Comparison of ENCODE assay signal across 16 cellular contexts in the genomic region with DNA sequence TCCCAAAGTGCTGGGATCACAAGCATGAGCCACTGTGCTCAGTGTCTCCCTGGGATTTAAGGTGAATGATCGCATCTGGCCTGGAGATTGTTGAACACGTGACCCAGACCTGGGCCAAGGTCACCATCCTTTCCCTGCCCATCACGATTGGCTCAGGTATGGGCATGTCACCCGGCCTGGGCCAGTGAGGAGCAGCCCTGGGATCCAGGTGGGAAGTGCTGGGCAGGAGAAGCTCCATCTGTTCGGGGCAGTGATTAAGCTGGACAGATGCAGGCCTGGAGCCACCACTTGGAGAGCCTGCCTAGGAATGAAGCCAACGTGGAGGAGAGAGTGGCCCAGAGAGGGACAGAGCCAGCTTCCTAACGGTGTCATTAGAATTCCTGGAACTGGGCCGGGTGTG. TPM values are rescaled to one million over a fixed set of nuclear protein-coding genes. Genes with fewer than 3 reads are reported as not detected.
DNase-seq lines count a peak whose midpoint lies in the region; ATAC-seq, FAIRE-seq and TF ChIP-seq lines count a peak whose summit lies in the region.
"Had no signal": no experiment of that assay in that cellular context is flagged by ENCODE, and none has a peak within 500 bp of the region (broad histone marks: within the 10 kb centered on the region; RNA-seq: fewer than 3 reads in every experiment).

No MANE protein-coding gene starts in this region.

- POLR2A ChIA-PET in T-cell (lab: Charles Lee), result no interaction called here

- H3K9me3 ChIP-seq in upper lobe of right lung, result no peaks in the 10 kb centered on the region
- no peaks in the 10 kb centered on the region for H3K9me3 ChIP-seq in small intestine (ENCODE audit: control insufficient read depth, low read depth)
- peaks cover 7% of the 10 kb centered on the region for H3K9me3 ChIP-seq in psoas muscle
- H3K9me3 ChIP-seq: BE2C had no signal

- no peaks in the 10 kb centered on the region for H3K27me3 Mint-ChIP-seq in activated naive CD8-positive, alpha-beta T cell
- H3K27me3 Mint-ChIP-seq in activated naive CD8-positive, alpha-beta T cell treated with anti-CD3 and anti-CD28 coated beads, Interleukin-2, amount 50 U/mL, for 24 hours, result no peaks in the 10 kb centered on the region
- no peaks in the 10 kb centered on the region for H3K27me3 Mint-ChIP-seq in T-cell

- peak overlapping the region; percentile 98 for H3K27ac Mint-ChIP-seq in activated naive CD8-positive, alpha-beta T cell
- no peak overlapping the region for H3K27ac Mint-ChIP-seq in activated naive CD8-positive, alpha-beta T cell treated with anti-CD3 and anti-CD28 coated beads, Interleukin-2, amount 50 U/mL, for 24 hours
- H3K27ac Mint-ChIP-seq in T-cell, result peak overlapping the region; percentile 94 to 98

- DNase-seq in activated naive CD8-positive, alpha-beta T cell treated with anti-CD3 and anti-CD28 coated beads, Interleukin-2, amount 50 U/mL, for 24 hours, result no peak
- no peak for DNase-seq in T-cell
- DNase-seq in erythroblast (lab: John Stamatoyannopoulos, UW), result no peak
- DNase-seq in upper lobe of right lung, result no peak
- DNase-seq in small intestine, result no peak
- no peak for DNase-seq in psoas muscle
- DNase-seq: BE2C, COR-L47, DMS53, GM23248, NCI-H1417 treated with DMSO at 0.1 percent for 48 hours, NCI-H2029, NCI-H510A, SHP77 had no signal

- peak; percentile 17 for TF ChIP-seq POLR2A in erythroblast (IDR thresholded peaks at IDR 0.05; ENCODE audit: low read length)

- no peak for TF ChIP-seq CTCF in upper lobe of right lung (IDR thresholded peaks at IDR 0.05)
- TF ChIP-seq CTCF in psoas muscle (IDR thresholded peaks at IDR 0.05), result no peak

- H3K36me3 Mint-ChIP-seq in activated naive CD8-positive, alpha-beta T cell, result peaks cover 19% of the 10 kb centered on the region
- peaks cover 35% of the 10 kb centered on the region for H3K36me3 Mint-ChIP-seq in activated naive CD8-positive, alpha-beta T cell treated with anti-CD3 and anti-CD28 coated beads, Interleukin-2, amount 50 U/mL, for 24 hours (ENCODE audit: low read depth)
- peaks cover 33% of the 10 kb centered on the region for H3K36me3 Mint-ChIP-seq in T-cell

- H3K4me3 ChIP-seq in upper lobe of right lung (no peak overlapping the region), small intestine (ENCODE audit: low read depth in 1 of 2, low read length in 2 of 2) (no peak overlapping the region), psoas muscle (no peak overlapping the region)
- H3K4me3 ChIP-seq: GM23248 had no signal

- no peak overlapping the region for H3K27ac ChIP-seq in upper lobe of right lung
- H3K27ac ChIP-seq in small intestine (ENCODE audit: low read depth in 1 of 2, low read length in 1 of 2), result no peak overlapping the region
- H3K27ac ChIP-seq in psoas muscle, result no peak overlapping the region
- H3K27ac ChIP-seq: GM23248 had no signal

- peaks cover 63% of the 10 kb centered on the region for H3K4me1 Mint-ChIP-seq in activated naive CD8-positive, alpha-beta T cell (ENCODE audit: low read depth)
- peaks cover 54% of the 10 kb centered on the region for H3K4me1 Mint-ChIP-seq in activated naive CD8-positive, alpha-beta T cell treated with anti-CD3 and anti-CD28 coated beads, Interleukin-2, amount 50 U/mL, for 24 hours
- peaks cover 53 to 62% (median 58%) of the 10 kb centered on the region in 3 donors for H3K4me1 Mint-ChIP-seq in T-cell

- no peaks in the 10 kb centered on the region for H3K9me3 Mint-ChIP-seq in activated naive CD8-positive, alpha-beta T cell (ENCODE audit: low read depth)
- H3K9me3 Mint-ChIP-seq in activated naive CD8-positive, alpha-beta T cell treated with anti-CD3 and anti-CD28 coated beads, Interleukin-2, amount 50 U/mL, for 24 hours, result peaks cover 4% of the 10 kb centered on the region
- peaks cover 0 to 6% (median 5%) of the 10 kb centered on the region in 3 donors for H3K9me3 Mint-ChIP-seq in T-cell

- no peaks in the 10 kb centered on the region for H3K27me3 ChIP-seq in upper lobe of right lung
- no peaks in the 10 kb centered on the region for H3K27me3 ChIP-seq in small intestine (ENCODE audit: control insufficient read depth in 2 of 2, insufficient read depth in 2 of 2, low read length in 2 of 2)
- peaks cover 0 to 4% (median 0%) of the 10 kb centered on the region in 3 donors for H3K27me3 ChIP-seq in psoas muscle (ENCODE audit: insufficient read depth in 3 of 3, low read length in 2 of 3)

- intact Hi-C loops in upper lobe of right lung (cut with DNase I), result no loop called here
- intact Hi-C loops in psoas muscle (cut with DNase I), result no loop called here

- CTCF ChIA-PET in T-cell (lab: Charles Lee), result no interaction called here

- H3K4me3 Mint-ChIP-seq in activated naive CD8-positive, alpha-beta T cell, result no peak overlapping the region
- no peak overlapping the region for H3K4me3 Mint-ChIP-seq in activated naive CD8-positive, alpha-beta T cell treated with anti-CD3 and anti-CD28 coated beads, Interleukin-2, amount 50 U/mL, for 24 hours
- H3K4me3 Mint-ChIP-seq in T-cell, result peak overlapping the region in 1 of 3 donors; percentile 99

- H3K4me1 ChIP-seq in upper lobe of right lung (no peaks in the 10 kb centered on the region), small intestine (ENCODE audit: control insufficient read depth in 2 of 2, insufficient read depth in 1 of 2, low read depth in 1 of 2, low read length in 1 of 2) (no peaks in the 10 kb centered on the region), psoas muscle (no peaks in the 10 kb centered on the region)
- H3K4me1 ChIP-seq: BE2C had no signal

- ATAC-seq in activated naive CD8-positive, alpha-beta T cell treated with anti-CD3 and anti-CD28 coated beads, Interleukin-2, amount 50 U/mL, for 24 hours, result no peak
- ATAC-seq in T-cell (replicated peaks in 1 of 4), result no peak
- peak; percentile 25 for ATAC-seq in upper lobe of right lung
- no peak for ATAC-seq in psoas muscle

- 43 to 69% (median 63%) methylated on average over 8 of the region's 8 CpGs for WGBS in small intestine, 3 donors
- WGBS in psoas muscle, 3 donors, result 44 to 50% (median 46%) methylated on average over 8 of the region's 8 CpGs

- H3K36me3 ChIP-seq in upper lobe of right lung (peaks cover 41% of the 10 kb centered on the region), small intestine (ENCODE audit: control insufficient read depth in 2 of 2, insufficient read depth in 2 of 2, low read length in 2 of 2) (peaks cover 2 to 5% of the 10 kb centered on the region in 2 donors), psoas muscle (ENCODE audit: insufficient read depth in 1 of 2, low read depth in 1 of 2) (peaks cover 0 to 22% of the 10 kb centered on the region in 2 donors)
- H3K36me3 ChIP-seq: BE2C had no signal

- FAIRE-seq in small intestine (lab: Jason Lieb, UNC), result no peak
- FAIRE-seq: RCC 7860 had no signal

RNA-seq across cellular contexts. Expression of gene LAT, which starts 6.8 kb away (rescaled TPM):
- total RNA-seq in T-cell (100 to 1,000 TPM; 237 to 440 (median 378) TPM), upper lobe of right lung (13.4 TPM), psoas muscle (1 to 10 TPM; 1.6 to 2.0 (median 1.7) TPM)
- polyA plus RNA-seq in small intestine (10 to 100 TPM in 2 of 3 donors, 1 to 10 TPM in 1; 7.5 to 19.2 (median 13.2) TPM), psoas muscle (1 to 10 TPM; 1.7 to 2.1 (median 1.8) TPM)

RNA-seq across cellular contexts. Expression of gene SPNS1, which starts 17.1 kb away (rescaled TPM):
- total RNA-seq in T-cell (10 to 100 TPM; 28.2 to 53.2 (median 47.7) TPM), upper lobe of right lung (52.2 TPM), psoas muscle (10 to 100 TPM; 12.9 to 20.3 (median 16.1) TPM)
- polyA plus RNA-seq in small intestine (10 to 100 TPM; 41.7 to 65.1 (median 53.0) TPM), psoas muscle (10 to 100 TPM; 21.9 to 46.9 (median 38.0) TPM)

RNA-seq across cellular contexts. Expression of gene NFATC2IP, which starts 41.0 kb away (rescaled TPM):
- total RNA-seq in T-cell, result 100 to 1,000 TPM in 3 of 5 donors, 10 to 100 TPM in 2; 78.5 to 111 (median 100) TPM
- 36.3 TPM for total RNA-seq in upper lobe of right lung
- polyA plus RNA-seq in small intestine, result 10 to 100 TPM; 16.5 to 23.3 (median 21.7) TPM
- total RNA-seq in psoas muscle, result 10 to 100 TPM; 17.6 to 20.4 (median 18.8) TPM
- 10 to 100 TPM; 10.6 to 16.4 (median 16.2) TPM for polyA plus RNA-seq in psoas muscle

RNA-seq across cellular contexts. Expression of gene CD19, which starts 59.9 kb away (rescaled TPM):
- 10 to 100 TPM in 1 of 5 donors, 1 to 10 TPM in 3, under 1 TPM in 1; 0.82 to 11.9 (median 3.5) TPM for total RNA-seq in T-cell
- not detected for total RNA-seq in upper lobe of right lung
- 1 to 10 TPM in 1 of 3 donors, under 1 TPM in 1, not detected in 1; 0.81 to 2.4 TPM for polyA plus RNA-seq in small intestine
- total RNA-seq in psoas muscle, result under 1 TPM in 2 of 4 donors, not detected in 2; 0.12 to 0.32 TPM
- under 1 TPM in 2 of 3 donors, not detected in 1; 0.10 to 0.17 TPM for polyA plus RNA-seq in psoas muscle
- total RNA-seq: GM23248 had no signal
- polyA plus RNA-seq: GM23248 had no signal

Comparison
In these comparisons a context has a peak if more than half of its experiments do, and no peak if none do; other contexts are left out.
1. RNA of gene LAT, which starts 6.8 kb away (total RNA-seq): 237 to 440 TPM in T-cell; 13.4 TPM in upper lobe of right lung (single experiment) and 1.6 to 2.0 TPM in psoas muscle; every median in the first group is over 10 times any median in the second.